In genomic region chr3:71102111-71103039, GRCh38 we compare ENCODE assay signal across 10 cellular contexts.
DNase-seq lines count a peak whose midpoint lies in the region; ATAC-seq, FAIRE-seq and TF ChIP-seq lines count a peak whose summit lies in the region.
"Had no signal": no experiment of that assay in that cellular context is flagged by ENCODE, and none has a peak within 500 bp of the region (broad histone marks: within the 10 kb centered on the region; RNA-seq: fewer than 3 reads in every experiment).

No MANE protein-coding gene starts in this region.

- H3K36me3 Mint-ChIP-seq in CD8-positive, alpha-beta memory T cell: peaks cover 0 to 71% (median 27%) of the 10 kb centered on the region in 3 donors
- peaks cover 4% of the 10 kb centered on the region for H3K36me3 Mint-ChIP-seq in osteocyte (ENCODE audit: unreplicated experiment)

- H3K4me1 Mint-ChIP-seq in CD8-positive, alpha-beta memory T cell: peaks cover 80 to 93% (median 86%) of the 10 kb centered on the region in 3 donors
- peaks cover 69% of the 10 kb centered on the region for H3K4me1 Mint-ChIP-seq in osteocyte (ENCODE audit: unreplicated experiment)

- no peaks in the 10 kb centered on the region for H3K36me3 ChIP-seq in CD8-positive, alpha-beta memory T cell (ENCODE audit: insufficient read depth, low read length)

- TF ChIP-seq CTCF in osteocyte (IDR thresholded peaks at IDR 0.05): no peak

- no peak for DNase-seq in CD8-positive, alpha-beta memory T cell
- DNase-seq in NOMO-1 treated with DMSO at 0.1 percent for 48 hours (lab: John Stamatoyannopoulos, UW; ENCODE audit: unreplicated experiment) (peak; percentile 62), osteocyte (ENCODE audit: extremely low spot score, unreplicated experiment) (no peak), KBM-7 (no peak), NCI-H1105 (lab: John Stamatoyannopoulos, UW) (no peak)

- H3K27ac Mint-ChIP-seq in CD8-positive, alpha-beta memory T cell: peak overlapping the region in 5 of 8 donors; percentile 22 to 73 (median 29)
- peak overlapping the region; percentile 95 for H3K27ac Mint-ChIP-seq in osteocyte (ENCODE audit: unreplicated experiment)
- H3K27ac Mint-ChIP-seq: T-helper 1 cell treated with Interleukin-12 subunit alpha and Interleukin-12 subunit beta and Interleukin-4 antibody, amounts not matched to agents 30 μg/mL and 1 μg/mL, for 36 hours had no signal

- no peaks in the 10 kb centered on the region for H3K9me3 ChIP-seq in CD8-positive, alpha-beta memory T cell (ENCODE audit: low read length)

- in situ Hi-C loops in KBM-7 (cut with MboI; ENCODE audit: low pct_unique_long_range_greater_than_20kb, low sequenced_read_pairs): no loop called here

- no peak for ATAC-seq in HG02981 (IDR thresholded peaks at IDR 0.05; ENCODE audit: unreplicated experiment)
- no peak for ATAC-seq in GM21576 (IDR thresholded peaks at IDR 0.05; ENCODE audit: unreplicated experiment)
- ATAC-seq: foreskin keratinocyte had no signal

- H3K4me3 Mint-ChIP-seq in CD8-positive, alpha-beta memory T cell: no peak overlapping the region
- peak overlapping the region; percentile 46 for H3K4me3 Mint-ChIP-seq in osteocyte (ENCODE audit: unreplicated experiment)
- H3K4me3 Mint-ChIP-seq: T-helper 1 cell treated with Interleukin-12 subunit alpha and Interleukin-12 subunit beta and Interleukin-4 antibody, amounts not matched to agents 30 μg/mL and 1 μg/mL, for 36 hours had no signal

- H3K27ac ChIP-seq in CD8-positive, alpha-beta memory T cell (ENCODE audit: low read depth, low read length): no peak overlapping the region
- H3K27ac ChIP-seq: foreskin keratinocyte had no signal

- no peaks in the 10 kb centered on the region for H3K9me3 Mint-ChIP-seq in CD8-positive, alpha-beta memory T cell
- no peaks in the 10 kb centered on the region for H3K9me3 Mint-ChIP-seq in osteocyte (ENCODE audit: unreplicated experiment)
- H3K9me3 Mint-ChIP-seq: T-helper 1 cell treated with Interleukin-12 subunit alpha and Interleukin-12 subunit beta and Interleukin-4 antibody, amounts not matched to agents 30 μg/mL and 1 μg/mL, for 36 hours had no signal

- no peaks in the 10 kb centered on the region for H3K27me3 ChIP-seq in CD8-positive, alpha-beta memory T cell (ENCODE audit: insufficient read depth, low read length, poor library complexity, severe bottlenecking)
- H3K27me3 ChIP-seq: foreskin keratinocyte had no signal

- peaks cover 56% of the 10 kb centered on the region for H3K4me1 ChIP-seq in CD8-positive, alpha-beta memory T cell (ENCODE audit: insufficient read depth, low read length)

- no peak overlapping the region for H3K4me3 ChIP-seq in CD8-positive, alpha-beta memory T cell (ENCODE audit: low read length)

- FAIRE-seq in endometrium (lab: Jason Lieb, UNC): peak; percentile 97

- CTCF ChIA-PET in CD8-positive, alpha-beta memory T cell (lab: Charles Lee): interaction anchor here (1.2 kb wide), 1 partner anchor 8 kb away, joined by 3 read pairs; no protein-coding TSS in a partner anchor

- H3K27me3 Mint-ChIP-seq in CD8-positive, alpha-beta memory T cell: no peaks in the 10 kb centered on the region
- H3K27me3 Mint-ChIP-seq in osteocyte (ENCODE audit: unreplicated experiment): no peaks in the 10 kb centered on the region

- POLR2A ChIA-PET in CD8-positive, alpha-beta memory T cell (lab: Charles Lee): interaction anchor here (0.6 to 0.7 kb wide), 3 partner anchors 80 to 615 kb away, joined by 3 to 5 read pairs (median 4); no protein-coding TSS in a partner anchor
